17 cellular contexts compared by ENCODE assay signal in genomic region chr12:101599311-101599710, GRCh38. TPM values are rescaled to one million over a fixed set of nuclear protein-coding genes. Genes with fewer than 3 reads are reported as not detected.
DNase-seq lines count a peak whose midpoint lies in the region; ATAC-seq, FAIRE-seq and TF ChIP-seq lines count a peak whose summit lies in the region.
"Had no signal": no experiment of that assay in that cellular context is flagged by ENCODE, and none has a peak within 500 bp of the region (broad histone marks: within the 10 kb centered on the region; RNA-seq: fewer than 3 reads in every experiment).

No MANE protein-coding gene starts in this region.

- ATAC-seq in WTC11 (no peak), pancreas (peak; percentile 60 to 77 (median 74)), GM19351 (IDR thresholded peaks at IDR 0.05; ENCODE audit: unreplicated experiment) (no peak), upper lobe of right lung (no peak)

- POLR2A ChIA-PET in WTC11 (lab: Charles Lee): no interaction called here

- intact Hi-C loops in pancreas (cut with DNase I) (no loop called here), upper lobe of right lung (cut with DNase I) (no loop called here)

- no peak for FAIRE-seq in pancreas (lab: Jason Lieb, UNC)

- H3K36me3 Mint-ChIP-seq in WTC11: no peaks in the 10 kb centered on the region
- H3K36me3 Mint-ChIP-seq: CD14-positive monocyte had no signal

- no peak overlapping the region for H3K9ac ChIP-seq in HUES48 (ENCODE audit: low read depth, low read length)
- H3K9ac ChIP-seq: GM23248 had no signal

- no peak overlapping the region for H3K4me3 Mint-ChIP-seq in WTC11
- H3K4me3 Mint-ChIP-seq: CD14-positive monocyte had no signal

- H3K27ac ChIP-seq in HUES48 (ENCODE audit: low read depth, low read length): peak overlapping the region; percentile 23
- peak overlapping the region in 2 of 4 donors; percentile 79 to 86 for H3K27ac ChIP-seq in pancreas
- H3K27ac ChIP-seq in upper lobe of right lung: no peak overlapping the region
- H3K27ac ChIP-seq: GM23248, RWPE1 had no signal

- H3K4me3 ChIP-seq in HUES48 (ENCODE audit: low read depth, low read length) (no peak overlapping the region), pancreas (no peak overlapping the region), upper lobe of right lung (no peak overlapping the region)
- H3K4me3 ChIP-seq: GM23248 had no signal

- H3K4me1 Mint-ChIP-seq in WTC11: peaks cover 38% of the 10 kb centered on the region

- DNase-seq in WTC11 (ENCODE audit: low spot score): no peak
- DNase-seq in pancreas: no peak
- no peak for DNase-seq in AML-193 (lab: John Stamatoyannopoulos, UW)
- DNase-seq in activated CD4-positive, CD25-positive, alpha-beta regulatory T cell treated with anti-CD3 and anti-CD28 coated beads, Interleukin-2, amount 50 U/mL, for 72 hours: no peak
- no peak for DNase-seq in upper lobe of right lung
- DNase-seq: GDM1, GM23248, HCEC 1CT, KG1, NCI-H1417, NCI-H187 treated with DMSO at 0.1 percent for 48 hours, NCI-H345, NCI-H524 treated with DMSO at 0.1 percent for 48 hours had no signal

- H3K9me3 Mint-ChIP-seq in WTC11: no peaks in the 10 kb centered on the region
- H3K9me3 Mint-ChIP-seq: CD14-positive monocyte had no signal

- CTCF ChIA-PET in WTC11 (lab: Charles Lee): no interaction called here

- TF ChIP-seq CTCF in WTC11 (IDR thresholded peaks at IDR 0.05) (no peak), pancreas (IDR thresholded peaks at IDR 0.05) (no peak), upper lobe of right lung (IDR thresholded peaks at IDR 0.05) (no peak)

- H3K27me3 ChIP-seq in HUES48 (ENCODE audit: control insufficient read depth, insufficient read depth, low read length) (no peaks in the 10 kb centered on the region), pancreas (no peaks in the 10 kb centered on the region), upper lobe of right lung (no peaks in the 10 kb centered on the region)

- WGBS in pancreas, 2 donors: 17 to 20% methylated on average over 1 of the region's 1 CpG

- H3K4me1 ChIP-seq in HUES48 (ENCODE audit: control insufficient read depth, insufficient read depth, low read length) (peaks cover 21% of the 10 kb centered on the region), pancreas (peaks cover 20 to 37% (median 25%) of the 10 kb centered on the region in 3 donors), upper lobe of right lung (no peaks in the 10 kb centered on the region)

- no peak overlapping the region for H3K27ac Mint-ChIP-seq in WTC11
- H3K27ac Mint-ChIP-seq: CD14-positive monocyte had no signal

- no peaks in the 10 kb centered on the region for H3K27me3 Mint-ChIP-seq in WTC11 (ENCODE audit: low read depth)

- H3K9me3 ChIP-seq in HUES48 (ENCODE audit: control insufficient read depth, insufficient read depth, low read length) (no peaks in the 10 kb centered on the region), pancreas (no peaks in the 10 kb centered on the region), upper lobe of right lung (no peaks in the 10 kb centered on the region)

- H3K36me3 ChIP-seq in HUES48 (ENCODE audit: control insufficient read depth, insufficient read depth, low read length): no peaks in the 10 kb centered on the region
- no peaks in the 10 kb centered on the region for H3K36me3 ChIP-seq in pancreas
- H3K36me3 ChIP-seq in upper lobe of right lung: no peaks in the 10 kb centered on the region

TF ChIP-seq in WTC11, 78 proteins besides CTCF, POLR2A, EP300 and RAD21:
- TF ChIP-seq NR1H2 (CRISPR knock-in tag; IDR thresholded peaks at IDR 0.05) (no peak), GABPB1 (CRISPR knock-in tag; IDR thresholded peaks at IDR 0.05) (peak; percentile 42; the same call in 1 of the 2 replicates)

RNA-seq across cellular contexts. Expression of gene MYBPC1, which starts 4.5 kb away (rescaled TPM):
- total RNA-seq in WTC11 (2021) (not detected in 3 replicates), pancreas (10 to 100 TPM in 1 of 6 donors, under 1 TPM in 3, not detected in 2; 0.12 to 13.6 (median 0.36) TPM), upper lobe of right lung (not detected)
- polyA plus RNA-seq in pancreas: under 1 TPM; 0.08 to 0.59 TPM
- total RNA-seq: GM23248 had no signal
- polyA plus RNA-seq: GM23248 had no signal

Comparison
In these comparisons a context has a peak if more than half of its experiments do, and no peak if none do; other contexts are left out.
1. ATAC-seq: peak in pancreas (4 of 4); none in WTC11 (single experiment), GM19351 (single experiment) and upper lobe of right lung (single experiment).